11 cellular contexts compared by ENCODE assay signal in the genomic region with DNA sequence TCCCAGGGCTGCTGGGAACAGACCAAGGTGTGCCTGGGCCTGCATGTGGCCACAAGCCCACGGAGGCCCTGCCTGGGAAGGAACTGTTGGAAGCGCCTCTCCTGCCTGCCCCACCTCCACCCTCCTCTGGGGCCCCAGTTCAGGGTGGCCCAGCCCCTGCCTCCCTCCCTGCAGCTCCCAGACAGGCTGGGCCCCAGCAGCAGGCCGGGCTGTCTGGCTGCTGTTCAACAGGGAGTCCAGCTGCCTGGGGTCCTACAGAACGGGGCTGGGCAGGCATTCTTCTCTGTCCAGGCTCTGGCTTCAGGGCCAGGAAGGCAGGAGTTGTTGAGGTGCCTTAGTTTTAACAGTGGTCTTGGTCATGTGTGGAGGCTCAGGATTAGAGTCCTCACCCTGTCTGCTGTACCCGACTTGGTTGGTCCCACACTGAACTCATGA. TPM values are rescaled to one million over a fixed set of nuclear protein-coding genes. Genes with fewer than 3 reads are reported as not detected.
DNase-seq lines count a peak whose midpoint lies in the region; ATAC-seq and TF ChIP-seq lines count a peak whose summit lies in the region.
"Had no signal": no experiment of that assay in that cellular context is flagged by ENCODE, and none has a peak within 500 bp of the region (broad histone marks: within the 10 kb centered on the region; RNA-seq: fewer than 3 reads in every experiment).

No MANE protein-coding gene starts in this region.

- intact Hi-C loops in stomach (cut with DNase I; ENCODE audit: low total_unique reads): no loop called here

- no peak for TF ChIP-seq POLR2A in stomach (IDR thresholded peaks at IDR 0.05)

- TF ChIP-seq CTCF in epithelial cell of esophagus (IDR thresholded peaks at IDR 0.05; ENCODE audit: insufficient read depth, low read depth, low read length, missing control alignments) (no peak), stomach (IDR thresholded peaks at IDR 0.05) (no peak)

- H3K4me1 ChIP-seq in NT2/D1 (ENCODE audit: insufficient read depth, insufficient read length): peaks cover 26% of the 10 kb centered on the region
- H3K4me1 ChIP-seq in mesodermal cell (ENCODE audit: control insufficient read depth, insufficient read depth, low read length, poor library complexity, severe bottlenecking): peaks cover 5% of the 10 kb centered on the region
- H3K4me1 ChIP-seq in stomach: peaks cover 38 to 97% (median 65%) of the 10 kb centered on the region in 4 donors

- H3K36me3 ChIP-seq in NT2/D1 (ENCODE audit: insufficient read depth, insufficient read length, low read length) (no peaks in the 10 kb centered on the region), mesodermal cell (ENCODE audit: control insufficient read depth, insufficient read depth, low read length) (no peaks in the 10 kb centered on the region), stomach (no peaks in the 10 kb centered on the region)

- DNase-seq in NT2/D1 (ENCODE audit: low read depth, low spot score) (no peak), epithelial cell of esophagus (ENCODE audit: low read depth) (peak; percentile 60), stomach (no peak), mucosa of gallbladder (ENCODE audit: low spot score) (no peak), cerebellar cortex (ENCODE audit: low spot score) (no peak), NCI-H2227 (lab: John Stamatoyannopoulos, UW; ENCODE audit: unreplicated experiment) (no peak)
- DNase-seq: activated naive CD4-positive, alpha-beta T cell; effector memory CD8-positive, alpha-beta T cell had no signal

- H3K9me3 ChIP-seq in NT2/D1 (ENCODE audit: insufficient read depth, low read length) (no peaks in the 10 kb centered on the region), mesodermal cell (ENCODE audit: control insufficient read depth, low read length) (no peaks in the 10 kb centered on the region), stomach (no peaks in the 10 kb centered on the region)

- 66 to 68% methylated on average over 3 to 5 of the region's 5 CpGs for WGBS in mesodermal cell (ENCODE audit: insufficient coverage in 2 of 2), 2 experiments
- 11 to 29% (median 24%) methylated on average over 1 to 5 of the region's 5 CpGs for WGBS in stomach, 5 donors

- no peak overlapping the region for H3K4me3 ChIP-seq in NT2/D1 (ENCODE audit: insufficient read length, low read depth)
- no peak overlapping the region for H3K4me3 ChIP-seq in epithelial cell of esophagus (ENCODE audit: low read length)
- H3K4me3 ChIP-seq in mesodermal cell (ENCODE audit: extremely low read depth, insufficient read depth, low read length, poor library complexity, severe bottlenecking): no peak overlapping the region
- no peak overlapping the region for H3K4me3 ChIP-seq in stomach

- H3K27ac ChIP-seq in mesodermal cell (ENCODE audit: low read depth, low read length, severe bottlenecking) (peak overlapping the region; percentile 5), stomach (peak overlapping the region; percentile 32 to 70 (median 53))

- H3K9ac ChIP-seq in NT2/D1 (ENCODE audit: insufficient read length, low read depth): peak overlapping the region; percentile 59

- ATAC-seq in HG03439 (IDR thresholded peaks at IDR 0.05; ENCODE audit: unreplicated experiment): no peak
- ATAC-seq: activated CD4-positive, CD25-positive, alpha-beta regulatory T cell treated with anti-CD3 and anti-CD28 coated beads, Interleukin-2, amount 50 U/mL, for 24 hours; effector memory CD8-positive, alpha-beta T cell had no signal

- H3K27me3 ChIP-seq in NT2/D1 (ENCODE audit: insufficient read depth, insufficient read length): no peaks in the 10 kb centered on the region
- no peaks in the 10 kb centered on the region for H3K27me3 ChIP-seq in stomach

- TF ChIP-seq EP300 in stomach (IDR thresholded peaks at IDR 0.05): no peak

RNA-seq across cellular contexts. Expression of gene PRDM11, which starts 11.8 kb away (rescaled TPM):
- 5.1 TPM for polyA plus RNA-seq in mesodermal cell (2013, experiment 1 of 2)
- 4.7 TPM for polyA plus RNA-seq in mesodermal cell (2013, experiment 2 of 2)
- total RNA-seq in stomach (100 to 1,000 TPM in 1 of 5 donors, 10 to 100 TPM in 3, 1 to 10 TPM in 1; 4.5 to 139 (median 14.2) TPM), mucosa of gallbladder (21.3 TPM)
- polyA plus RNA-seq in stomach: 1 to 10 TPM; 1.2 to 3.5 (median 2.6) TPM
